24 cellular contexts compared by ENCODE assay signal in genomic region chr4:77920371-77920770, GRCh38. TPM values are rescaled to one million over a fixed set of nuclear protein-coding genes. Genes with fewer than 3 reads are reported as not detected.
DNase-seq lines count a peak whose midpoint lies in the region; ATAC-seq and TF ChIP-seq lines count a peak whose summit lies in the region.
"Had no signal": no experiment of that assay in that cellular context is flagged by ENCODE, and none has a peak within 500 bp of the region (broad histone marks: within the 10 kb centered on the region; RNA-seq: fewer than 3 reads in every experiment).

No MANE protein-coding gene starts in this region.

- H2BK5ac ChIP-seq in IMR-90 (ENCODE audit: low read depth, low read length, poor library complexity, severe bottlenecking): peak overlapping the region; percentile 93

- DNase-seq in DMS53 (lab: John Stamatoyannopoulos, UW) (peak; percentile 16), DMS53 treated with DMSO at 0.1 percent for 48 hours (lab: John Stamatoyannopoulos, UW; ENCODE audit: unreplicated experiment) (no peak), IMR-90 (no peak), dermis blood vessel endothelial cell (peak; percentile 54), osteoblast (ENCODE audit: insufficient read length, low spot score, missing footprints) (peak; percentile 21), DMS 273 treated with DMSO at 0.1 percent for 48 hours (lab: John Stamatoyannopoulos, UW) (no peak)
- DNase-seq: activated CD4-positive, alpha-beta T cell treated with anti-CD3 and anti-CD28 coated beads, Interleukin-2, amount 50 U/mL, for 48 hours; activated gamma-delta T cell treated with Interleukin-2 at 50 U/mL for 16 hours; adrenal gland; central memory CD4-positive, alpha-beta T cell; dorsolateral prefrontal cortex; MM.1S; NCI-H1436 treated with DMSO at 0.1 percent for 48 hours; NCI-H69; stimulated activated CD8-positive, alpha-beta memory T cell treated with anti-CD3 and anti-CD28 coated beads, Interleukin-4, amount 100 ng/mL, for 48 hours; uterus; WERI-Rb-1 had no signal

- ATAC-seq in IMR-90 (ENCODE audit: low read depth) (no peak), HG02852 (IDR thresholded peaks at IDR 0.05; ENCODE audit: unreplicated experiment) (no peak), HG02840 (IDR thresholded peaks at IDR 0.05; ENCODE audit: low FRiP score, unreplicated experiment) (no peak)
- ATAC-seq: esophagus mucosa, gastroesophageal sphincter had no signal

- in situ Hi-C loops in IMR-90 (cut with MboI; ENCODE audit: low sequenced_read_pairs): no loop called here

- TF ChIP-seq RAD21 in IMR-90 (IDR thresholded peaks at IDR 0.05; ENCODE audit: low read length): no peak

- BruUV-seq in IMR-90 (replicated peaks; lab: Mats Ljungman, UMichigan): no TSS peak

- POLR2A ChIA-PET in IMR-90 (lab: Charles Lee; ENCODE audit: unreplicated experiment): no interaction called here

- H3K14ac ChIP-seq in IMR-90 (replicated peaks; ENCODE audit: low read depth, low read length): peak overlapping the region; percentile 68; the same call in 1 of the 2 replicates

- peak overlapping the region; percentile 89; the same call in 1 of the 2 replicates for H3K18ac ChIP-seq in IMR-90 (ENCODE audit: low read depth, low read length)

- H3K4me2 ChIP-seq in IMR-90 (ENCODE audit: low read depth, low read length) (no peak overlapping the region), osteoblast (ENCODE audit: insufficient read depth, low read length) (no peak overlapping the region)

- H3K9me1 ChIP-seq in IMR-90 (ENCODE audit: insufficient read depth, low read length): no peaks in the 10 kb centered on the region; the same call in none of the 2 replicates

- peak overlapping the region; percentile 60; the same call in 2 of the 3 replicates for H2BK15ac ChIP-seq in IMR-90 (ENCODE audit: low read depth, low read length)

- no peaks in the 10 kb centered on the region for H4K20me1 ChIP-seq in IMR-90 (ENCODE audit: insufficient read depth, low read length)
- no peaks in the 10 kb centered on the region for H4K20me1 ChIP-seq in osteoblast (ENCODE audit: insufficient read depth, low read length)

- peaks cover 14% of the 10 kb centered on the region for H3K4me1 ChIP-seq in IMR-90 (ENCODE audit: control insufficient read depth, insufficient read depth, low read length)
- H3K4me1 ChIP-seq in osteoblast (ENCODE audit: insufficient read depth, low read length): peaks cover 24% of the 10 kb centered on the region
- H3K4me1 ChIP-seq: adrenal gland, gastroesophageal sphincter, uterus had no signal

- TF ChIP-seq CTCF in IMR-90 (conservative IDR thresholded peaks at IDR 0.05; ENCODE audit: low read depth, low read length): no peak
- no peak for TF ChIP-seq CTCF in osteoblast (IDR thresholded peaks at IDR 0.05; ENCODE audit: extremely low read depth, low read depth, low read length)

- CTCF ChIA-PET in IMR-90 (lab: Yijun Ruan, JAX): interaction anchor here (0.7 kb wide), 2 partner anchors 9 to 58 kb away, joined by 3 read pairs; partner anchors contain the start of gene MRPL1

- H2AK5ac ChIP-seq in IMR-90 (ENCODE audit: low read depth, low read length): peak overlapping the region; percentile 74

- no peak for TF ChIP-seq POLR2A in IMR-90 (IDR thresholded peaks at IDR 0.05; ENCODE audit: low read depth, low read length)

- peak overlapping the region; percentile 93 for H4K5ac ChIP-seq in IMR-90 (ENCODE audit: low read depth, low read length)

- WGBS in IMR-90 (ENCODE audit: extremely low coverage in 2 of 2, insufficient read length in 1 of 2), 2 experiments: no CpG with 5 or more reads among the region's 3 CpGs

- no peak overlapping the region for H2AK9ac ChIP-seq in IMR-90 (replicated peaks; ENCODE audit: low read depth, low read length, poor library complexity)

- H3K9ac ChIP-seq in IMR-90 (ENCODE audit: low read depth, low read length): no peak overlapping the region

- no peaks in the 10 kb centered on the region for H3K79me2 ChIP-seq in osteoblast (ENCODE audit: insufficient read depth, low read length)

- intact Hi-C loops in IMR-90 (cut with micrococcal nuclease): loop anchor here (5.0 kb wide), 1 partner anchor 58 kb away; the partner anchor contains the start of gene MRPL1

- 0 out of 2 replicates have a peak overlapping the region, but pooled peaks have one; percentile 10 for H3K56ac ChIP-seq in IMR-90 (ENCODE audit: extremely low read depth, insufficient read depth, low read length)

- dilution Hi-C loops in IMR-90 (cut with HindIII; ENCODE audit: low sequenced_read_pairs, unreplicated experiment): no loop called here

- 0 out of 2 replicates have a peak, but pooled peaks cover 2% of the 10 kb centered on the region for H3K9me3 ChIP-seq in IMR-90 (ENCODE audit: control insufficient read depth, insufficient read depth, low read length)
- H3K9me3 ChIP-seq in osteoblast (ENCODE audit: low read depth, low read length): no peaks in the 10 kb centered on the region
- H3K9me3 ChIP-seq: gastroesophageal sphincter, neutrophil, uterus had no signal

- H3K79me1 ChIP-seq in IMR-90 (ENCODE audit: low read depth in 1 of 2, low read length in 2 of 2): peaks cover 2 to 14% of the 10 kb centered on the region in 2 experiments; a peak in 1 of 4 replicates

- peak overlapping the region; percentile 74 for H4K91ac ChIP-seq in IMR-90 (ENCODE audit: insufficient read depth, low read depth, low read length)

- H3K4ac ChIP-seq in IMR-90 (ENCODE audit: low read depth, low read length): peak overlapping the region; percentile 75

- H3K27ac ChIP-seq in IMR-90 (ENCODE audit: insufficient read depth, low read length) (no peak overlapping the region), osteoblast (ENCODE audit: low read depth, low read length) (peak overlapping the region; percentile 88)
- H3K27ac ChIP-seq: 22Rv1, adrenal gland, neutrophil, WERI-Rb-1 had no signal

- peak overlapping the region; percentile 74 for H2BK120ac ChIP-seq in IMR-90 (ENCODE audit: low read depth, low read length)

- H2AFZ ChIP-seq in IMR-90 (replicated peaks; ENCODE audit: low read length, poor library complexity): no peak overlapping the region
- H2AFZ ChIP-seq in osteoblast (ENCODE audit: low read length): no peak overlapping the region

- H3K27me3 ChIP-seq in IMR-90 (ENCODE audit: control insufficient read depth, insufficient read depth, low read length): no peaks in the 10 kb centered on the region
- H3K27me3 ChIP-seq in osteoblast (ENCODE audit: insufficient read depth, low read length): no peaks in the 10 kb centered on the region
- H3K27me3 ChIP-seq: adrenal gland, dorsolateral prefrontal cortex, gastroesophageal sphincter, neutrophil, uterus had no signal

- H3K36me3 ChIP-seq in IMR-90 (ENCODE audit: control insufficient read depth, insufficient read depth, low read length) (no peaks in the 10 kb centered on the region; the same call in 1 of the 2 replicates), osteoblast (ENCODE audit: insufficient read depth, low read length) (no peaks in the 10 kb centered on the region)
- H3K36me3 ChIP-seq: adrenal gland, neutrophil, uterus, WERI-Rb-1 had no signal

- peak overlapping the region; percentile 83 for H2BK20ac ChIP-seq in IMR-90 (ENCODE audit: low read depth, low read length)

- H3K4me3 ChIP-seq in IMR-90 (ENCODE audit: insufficient read depth, low read depth, low read length) (no peak overlapping the region), osteoblast (ENCODE audit: insufficient read depth, low read length) (no peak overlapping the region)
- H3K4me3 ChIP-seq: adrenal gland, dorsolateral prefrontal cortex, gastroesophageal sphincter, SK-N-MC, uterus had no signal

- H4K8ac ChIP-seq in IMR-90 (ENCODE audit: low read depth in 2 of 2, low read length in 2 of 2): peak overlapping the region; percentile 58 to 60; a peak in 3 of 4 replicates

- no peak overlapping the region for H3K23ac ChIP-seq in IMR-90 (ENCODE audit: low read depth, low read length)

TF ChIP-seq in IMR-90, 13 proteins besides CTCF, POLR2A, EP300 and RAD21:
- no peak for TF ChIP-seq BHLHE40 (IDR thresholded peaks at IDR 0.05; ENCODE audit: low read depth, low read length)

RNA-seq across cellular contexts. Expression of gene MRPL1, which starts 57.7 kb away (rescaled TPM):
- total RNA-seq in IMR-90 (2012; rRNA removed) (13.4 and 33.6 TPM in 2 replicates), dermis blood vessel endothelial cell (33.2 and 40.5 TPM in 2 replicates), osteoblast (23.2 and 25.3 TPM in 2 replicates)
- 22.4 and 22.5 TPM in 2 replicates for polyA plus RNA-seq in IMR-90 (2012; rRNA removed)
- polyA plus RNA-seq in IMR-90 (2012; cell fraction: cytosol; rRNA removed): 1.3 and 2.3 TPM in 2 replicates
- polyA plus RNA-seq in IMR-90 (2012; cell fraction: nucleus; rRNA removed; ENCODE audit: low replicate concordance): 0.32 and 4.2 TPM in 2 replicates

Comparison
In these comparisons a context has a peak if more than half of its experiments do, and no peak if none do; other contexts are left out.
1. DNase-seq: peak in DMS53 (single experiment), dermis blood vessel endothelial cell (single experiment) and osteoblast (single experiment); none in DMS53 treated with DMSO at 0.1 percent for 48 hours (single experiment), IMR-90 (single experiment) and DMS 273 treated with DMSO at 0.1 percent for 48 hours (single experiment).